In the genomic region with DNA sequence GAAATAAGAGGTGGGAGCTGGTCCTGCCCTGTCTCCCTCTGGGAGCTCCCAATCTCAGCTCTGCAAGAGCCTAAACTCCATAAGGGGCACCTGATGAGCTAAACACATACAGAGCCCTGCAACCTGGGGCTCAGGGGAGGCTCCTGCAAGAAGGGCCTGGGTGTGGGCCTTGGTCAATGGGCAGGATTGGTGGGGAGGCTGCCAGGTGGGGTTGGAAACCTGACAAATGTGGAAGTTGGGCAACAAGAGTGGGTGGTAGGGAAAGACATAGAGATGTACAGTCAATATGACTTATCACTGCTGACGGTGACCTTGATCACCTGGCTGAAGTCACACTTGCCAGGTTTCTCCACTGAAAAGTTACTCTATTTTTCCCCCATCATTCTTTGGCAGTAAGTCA, we compare ENCODE assay signal across 24 cellular contexts.
"Had no signal": no experiment of that assay in that cellular context is flagged by ENCODE, and none has a peak within 500 bp of the region (broad histone marks: within the 10 kb centered on the region; RNA-seq: fewer than 3 reads in every experiment).

No MANE protein-coding gene starts in this region.

- H3K79me2 ChIP-seq: hepatocyte had no signal

- H3K4me3 ChIP-seq: colonic mucosa, dorsolateral prefrontal cortex, esophagus muscularis mucosa, gastroesophageal sphincter, heart left ventricle, hepatocyte, left lung, lower lobe of right lung had no signal

- H3K27ac Mint-ChIP-seq: immature natural killer cell, memory B cell had no signal

- H3K4me3 Mint-ChIP-seq: immature natural killer cell, memory B cell had no signal

- H3K27me3 ChIP-seq: colonic mucosa, esophagus muscularis mucosa, gastroesophageal sphincter, heart left ventricle, hepatocyte, left lung had no signal

- FAIRE-seq: endothelial cell of umbilical vein, frontal cortex, kidney had no signal

- H3K9me3 ChIP-seq: colonic mucosa had no signal

- H3K4me1 Mint-ChIP-seq: immature natural killer cell, memory B cell had no signal

- H3K4me2 ChIP-seq: hepatocyte had no signal

- DNase-seq: colonic mucosa; dermis blood vessel endothelial cell; dorsolateral prefrontal cortex; effector CD4-positive, alpha-beta T cell; effector memory CD4-positive, alpha-beta T cell; foreskin keratinocyte; heart left ventricle; hypothalamus; immature natural killer cell; islet precursor cell; kidney; kidney glomerular epithelial cell; left colon; left lung; left ventricle myocardium superior; lower lobe of right lung; mesendoderm; midbrain had no signal

- H3K27ac ChIP-seq: colonic mucosa, dorsolateral prefrontal cortex, esophagus muscularis mucosa, foreskin keratinocyte, gastroesophageal sphincter, heart left ventricle, hepatocyte, left lung, lower lobe of right lung had no signal

- H3K36me3 Mint-ChIP-seq: immature natural killer cell, memory B cell had no signal

- H2AFZ ChIP-seq: hepatocyte had no signal

- H3K36me3 ChIP-seq: colonic mucosa, esophagus muscularis mucosa, gastroesophageal sphincter, heart left ventricle, left lung, lower lobe of right lung had no signal

- H3K4me1 ChIP-seq: colonic mucosa, foreskin keratinocyte, left lung, lower lobe of right lung had no signal
